In genomic region chr6:158565482-158566040, GRCh38 we compare ENCODE assay signal across 14 cellular contexts. TPM values are rescaled to one million over a fixed set of nuclear protein-coding genes. Genes with fewer than 3 reads are reported as not detected.
A peak's percentile ranks its signal among the peaks of the same experiment; 100 is the strongest.
DNase-seq lines count a peak whose midpoint lies in the region; ATAC-seq and TF ChIP-seq lines count a peak whose summit lies in the region.
"Had no signal": no experiment of that assay in that cellular context is flagged by ENCODE, and none has a peak within 500 bp of the region (broad histone marks: within the 10 kb centered on the region; RNA-seq: fewer than 3 reads in every experiment).

No MANE protein-coding gene starts in this region.

- H3K9me3 Mint-ChIP-seq in activated naive CD8-positive, alpha-beta T cell treated with anti-CD3 and anti-CD28 coated beads, Interleukin-2, amount 50 U/mL, for 24 hours, result no peaks in the 10 kb centered on the region
- H3K9me3 Mint-ChIP-seq: CD14-positive monocyte had no signal

- peak; percentile 5; the same call in 1 of the 2 replicates for TF ChIP-seq CTCF in BJ (IDR thresholded peaks at IDR 0.05; ENCODE audit: insufficient read depth, low read depth, low read length)
- TF ChIP-seq CTCF in GM12864 (IDR thresholded peaks at IDR 0.05; ENCODE audit: low read depth, low read length, missing control alignments), result peak; percentile 25

- no peaks in the 10 kb centered on the region; the same call in 1 of the 2 replicates for H3K36me3 ChIP-seq in BJ (ENCODE audit: control insufficient read depth, insufficient read depth, low read length)
- H3K36me3 ChIP-seq in H7 (replicated peaks; ENCODE audit: control insufficient read depth, insufficient read depth, low read length), result no peaks in the 10 kb centered on the region
- peaks cover 2% of the 10 kb centered on the region; the same call in 1 of the 2 replicates for H3K36me3 ChIP-seq in MG63
- H3K36me3 ChIP-seq: neutrophil had no signal

- no peak for ATAC-seq in activated naive CD8-positive, alpha-beta T cell treated with anti-CD3 and anti-CD28 coated beads, Interleukin-2, amount 50 U/mL, for 24 hours
- ATAC-seq in HG03457 (IDR thresholded peaks at IDR 0.05; ENCODE audit: unreplicated experiment), result no peak

- H3K4me3 ChIP-seq in BJ (ENCODE audit: low read depth, low read length), result no peak overlapping the region
- H3K4me3 ChIP-seq in GM12864 (ENCODE audit: low read depth, low read length), result no peak overlapping the region
- H3K4me3 ChIP-seq in H7 (ENCODE audit: insufficient read depth, low read depth, low read length), result no peak overlapping the region
- H3K4me3 ChIP-seq in MG63, result no peak overlapping the region
- H3K4me3 ChIP-seq: skin epidermis had no signal

- peaks cover 85% of the 10 kb centered on the region for H3K4me1 Mint-ChIP-seq in activated naive CD8-positive, alpha-beta T cell treated with anti-CD3 and anti-CD28 coated beads, Interleukin-2, amount 50 U/mL, for 24 hours

- H3K4me3 Mint-ChIP-seq in activated naive CD8-positive, alpha-beta T cell treated with anti-CD3 and anti-CD28 coated beads, Interleukin-2, amount 50 U/mL, for 24 hours, result no peak overlapping the region
- H3K4me3 Mint-ChIP-seq: CD14-positive monocyte had no signal

- CTCF ChIA-PET in BJ (lab: Yijun Ruan, JAX), result no interaction called here

- POLR2A ChIA-PET in BJ (lab: Charles Lee), result no interaction called here

- no peaks in the 10 kb centered on the region for H3K9me3 ChIP-seq in MG63
- H3K9me3 ChIP-seq: neutrophil had no signal

- no peaks in the 10 kb centered on the region for H3K27me3 Mint-ChIP-seq in activated naive CD8-positive, alpha-beta T cell treated with anti-CD3 and anti-CD28 coated beads, Interleukin-2, amount 50 U/mL, for 24 hours

- peaks cover 19% of the 10 kb centered on the region for H3K36me3 Mint-ChIP-seq in activated naive CD8-positive, alpha-beta T cell treated with anti-CD3 and anti-CD28 coated beads, Interleukin-2, amount 50 U/mL, for 24 hours (ENCODE audit: low read depth)

- peak overlapping the region; percentile 44 for H3K27ac Mint-ChIP-seq in activated naive CD8-positive, alpha-beta T cell treated with anti-CD3 and anti-CD28 coated beads, Interleukin-2, amount 50 U/mL, for 24 hours

- no peaks in the 10 kb centered on the region for H3K27me3 ChIP-seq in BJ (ENCODE audit: control insufficient read depth, insufficient read depth, low read length)
- no peaks in the 10 kb centered on the region for H3K27me3 ChIP-seq in H7 (ENCODE audit: control insufficient read depth, insufficient read depth, low read length)
- H3K27me3 ChIP-seq in MG63, result no peaks in the 10 kb centered on the region

- DNase-seq in BJ (ENCODE audit: low read depth) (no peak), GM12864 (ENCODE audit: low read depth) (no peak), left kidney (ENCODE audit: low read depth, low spot score) (peak; percentile 41), RPMI8226 (no peak), H7 (no peak), MG63 (no peak)
- no peak for DNase-seq in activated naive CD8-positive, alpha-beta T cell treated with anti-CD3 and anti-CD28 coated beads, Interleukin-2, amount 50 U/mL, for 24 hours
- DNase-seq: GOT3, NCI-H2171, SHP77 treated with DMSO at 0.1 percent for 48 hours had no signal

RNA-seq across cellular contexts. Expression of gene TMEM181, which starts 5.7 kb away (rescaled TPM):
- 20.6 and 30.6 TPM in 2 replicates for polyA plus RNA-seq in BJ (2011; rRNA removed)
- 12.3 and 17.0 TPM in 2 replicates for polyA minus RNA-seq in BJ (2011; rRNA and poly(A)+ RNA removed)
- total RNA-seq in H7 (2014; rRNA removed; shearing (Covaris generic)), result 14.5 and 19.3 TPM in 2 replicates
- total RNA-seq in MG63 (2014; rRNA removed; shearing (Covaris generic); ENCODE audit: low replicate concordance), result 19.9 and 20.6 TPM in 2 replicates
